ENCODE assay signal across 8 cellular contexts in genomic region chr1:212285685-212286436, GRCh38. TPM values are rescaled to one million over a fixed set of nuclear protein-coding genes. Genes with fewer than 3 reads are reported as not detected.
DNase-seq lines count a peak whose midpoint lies in the region; TF ChIP-seq lines count a peak whose summit lies in the region.

No MANE protein-coding gene starts in this region.

- H3K9me3 ChIP-seq in Loucy (ENCODE audit: insufficient read depth, low read depth, low read length), result no peaks in the 10 kb centered on the region
- no peaks in the 10 kb centered on the region for H3K9me3 ChIP-seq in iPS-20b (ENCODE audit: insufficient read depth, low read depth, low read length)

- TF ChIP-seq CTCF in GM10266 (IDR thresholded peaks at IDR 0.05; ENCODE audit: control insufficient read depth, insufficient read depth, low read depth, missing control alignments) (no peak), Loucy (conservative IDR thresholded peaks at IDR 0.05; ENCODE audit: low read length) (no peak), astrocyte of the cerebellum (IDR thresholded peaks at IDR 0.05; ENCODE audit: low read depth, low read length, missing control alignments) (no peak)

- no peaks in the 10 kb centered on the region for H3K9me2 ChIP-seq in Loucy (replicated peaks; ENCODE audit: low read depth, low read length)

- H3K4me1 ChIP-seq in Loucy (ENCODE audit: insufficient read depth, low read length, poor library complexity, severe bottlenecking), result peaks cover 22% of the 10 kb centered on the region
- peaks cover 12% of the 10 kb centered on the region; the same call in 1 of the 2 replicates for H3K4me1 ChIP-seq in iPS-20b (ENCODE audit: insufficient read depth, low read length)

- peak overlapping the region; percentile 96 for H3K27ac Mint-ChIP-seq in T-helper 2 cell treated with Interferon-gamma antibody and Interleukin-4, amounts not matched to agents 5 μg/mL and 100 μg/mL, for 36 hours

- H3F3A ChIP-seq in Loucy (ENCODE audit: low read depth), result no peaks in the 10 kb centered on the region

- H3K79me2 ChIP-seq in Loucy (ENCODE audit: insufficient read depth, low read length), result peaks cover 48% of the 10 kb centered on the region

- H3K27ac ChIP-seq in iPS-20b (ENCODE audit: low read length), result peak overlapping the region; percentile 25

- in situ Hi-C loops in astrocyte of the cerebellum (cut with HindIII; ENCODE audit: low sequenced_read_pairs), result loop anchor here (25.0 kb wide), 1 partner anchor 224 kb away; no protein-coding TSS in a partner anchor

- peak overlapping the region; percentile 83 for H2AFZ ChIP-seq in Loucy (ENCODE audit: low read length)

- no peaks in the 10 kb centered on the region for H3K27me3 ChIP-seq in Loucy (ENCODE audit: insufficient read depth, low read length, poor library complexity, severe bottlenecking)
- H3K27me3 ChIP-seq in iPS-20b (ENCODE audit: insufficient read depth, low read length), result no peaks in the 10 kb centered on the region

- H3K36me3 ChIP-seq in Loucy (ENCODE audit: insufficient read depth, low read length) (no peaks in the 10 kb centered on the region), iPS-20b (ENCODE audit: insufficient read depth, low read depth, low read length) (no peaks in the 10 kb centered on the region)

- peak overlapping the region; percentile 84 for H3K4me2 ChIP-seq in Loucy (ENCODE audit: low read depth, low read length, poor library complexity, severe bottlenecking)

- H3K27me3 Mint-ChIP-seq in T-helper 2 cell treated with Interferon-gamma antibody and Interleukin-4, amounts not matched to agents 5 μg/mL and 100 μg/mL, for 36 hours (ENCODE audit: low read depth), result no peaks in the 10 kb centered on the region

- peaks cover 24% of the 10 kb centered on the region for H3K36me3 Mint-ChIP-seq in T-helper 2 cell treated with Interferon-gamma antibody and Interleukin-4, amounts not matched to agents 5 μg/mL and 100 μg/mL, for 36 hours (ENCODE audit: low read depth)

- H3K4me3 ChIP-seq in Loucy (ENCODE audit: low read length, poor library complexity, severe bottlenecking) (peak overlapping the region; percentile 94), astrocyte of the cerebellum (ENCODE audit: low read depth, low read length) (peak overlapping the region; percentile 92), iPS-20b (ENCODE audit: low read length) (peak overlapping the region; percentile 87)

- peaks cover 46% of the 10 kb centered on the region for H4K20me1 ChIP-seq in Loucy (ENCODE audit: insufficient read depth, low read length, poor library complexity, severe bottlenecking)

- no peaks in the 10 kb centered on the region for H3K9me3 Mint-ChIP-seq in T-helper 2 cell treated with Interferon-gamma antibody and Interleukin-4, amounts not matched to agents 5 μg/mL and 100 μg/mL, for 36 hours

- H3K9ac ChIP-seq in Loucy (ENCODE audit: low read depth, low read length, poor library complexity, severe bottlenecking) (peak overlapping the region; percentile 78), iPS-20b (ENCODE audit: low read depth, low read length) (peak overlapping the region; percentile 85; the same call in 1 of the 2 replicates)

- DNase-seq in GM10266 (ENCODE audit: extremely low spot score) (peak; percentile 57), H4 (ENCODE audit: low spot score) (peak; percentile 18), astrocyte of the cerebellum (ENCODE audit: low read depth) (no peak), cerebellar cortex (ENCODE audit: low spot score) (no peak)
- DNase-seq in T-helper 2 cell treated with Interferon-gamma antibody and Interleukin-4, amounts not matched to agents 5 μg/mL and 100 μg/mL, for 36 hours (ENCODE audit: low spot score), result peak; percentile 68
- DNase-seq in stimulated activated CD4-positive, alpha-beta T cell treated with anti-CD3 and anti-CD28 coated beads, Interleukin-12 subunit alpha, Interleukin-12 subunit beta, amount 100 ng/mL, for 24 hours (ENCODE audit: low read depth in 2 of 2), result peak; percentile 49 to 51

- peaks cover 26% of the 10 kb centered on the region for H3K4me1 Mint-ChIP-seq in T-helper 2 cell treated with Interferon-gamma antibody and Interleukin-4, amounts not matched to agents 5 μg/mL and 100 μg/mL, for 36 hours (ENCODE audit: low read depth)

- H3K4me3 Mint-ChIP-seq in T-helper 2 cell treated with Interferon-gamma antibody and Interleukin-4, amounts not matched to agents 5 μg/mL and 100 μg/mL, for 36 hours, result peak overlapping the region; percentile 99

RNA-seq across cellular contexts. Expression of gene PPP2R5A, which starts 0.7 kb away (rescaled TPM):
- 15.1 and 18.4 TPM in 2 replicates for total RNA-seq in H4 (2014; rRNA removed; shearing (Covaris generic))

Comparison
In these comparisons a context has a peak if more than half of its experiments do, and no peak if none do; other contexts are left out.
1. DNase-seq: peak in GM10266 (single experiment), H4 (single experiment), T-helper 2 cell treated with Interferon-gamma antibody and Interleukin-4, amounts not matched to agents 5 μg/mL and 100 μg/mL, for 36 hours (single experiment) and stimulated activated CD4-positive, alpha-beta T cell treated with anti-CD3 and anti-CD28 coated beads, Interleukin-12 subunit alpha, Interleukin-12 subunit beta, amount 100 ng/mL, for 24 hours (2 of 2); none in astrocyte of the cerebellum (single experiment) and cerebellar cortex (single experiment).
2. Peak in every context shown above with its lines, with median percentiles within 50 percentile points of each other: H3K4me3 ChIP-seq.